8 cellular contexts compared by ENCODE assay signal in genomic region chr2:121649402-121649651, GRCh38. TPM values are rescaled to one million over a fixed set of nuclear protein-coding genes. Genes with fewer than 3 reads are reported as not detected.
A peak's percentile ranks its signal among the peaks of the same experiment; 100 is the strongest.
DNase-seq lines count a peak whose midpoint lies in the region; ATAC-seq and TF ChIP-seq lines count a peak whose summit lies in the region.

TSS of gene CLASP1 (minus strand) at chr2:121649462. CDS start at chr2:121605895, 43,567 bp downstream.

- H2AFZ ChIP-seq in Karpas-422 (ENCODE audit: low read length) = peak within 1 kb of the TSS; percentile 87

- no peaks in the 10 kb centered on the region for H3K9me3 ChIP-seq in Karpas-422 (ENCODE audit: low read length)
- H3K9me3 ChIP-seq in RWPE2 (ENCODE audit: severe bottlenecking) = no peaks in the 10 kb centered on the region

- H3K4me1 Mint-ChIP-seq in natural killer cell = peaks cover 61 to 68% of the 10 kb centered on the region in 2 donors
- H3K4me1 Mint-ChIP-seq in stimulated activated naive CD8-positive, alpha-beta T cell treated with anti-CD3 and anti-CD28 coated beads, Interleukin-15, Interleukin-2, amounts not matched to agents 100 ng/mL and 50 ng/mL, for 24 hours (ENCODE audit: low read depth) = peaks cover 71% of the 10 kb centered on the region

- TF ChIP-seq CTCF in RWPE2 (IDR thresholded peaks at IDR 0.05; ENCODE audit: poor library complexity, severe bottlenecking) = no peak
- no peak for TF ChIP-seq CTCF in natural killer cell (IDR thresholded peaks at IDR 0.05)

- H3K27ac ChIP-seq in Karpas-422 (ENCODE audit: low read length) (peak within 1 kb of the TSS; percentile 95), RWPE2 (ENCODE audit: poor library complexity, severe bottlenecking) (peak within 1 kb of the TSS; percentile 84)

- no peaks in the 10 kb centered on the region for H3K27me3 Mint-ChIP-seq in natural killer cell (ENCODE audit: low read depth in 2 of 2)
- no peaks in the 10 kb centered on the region for H3K27me3 Mint-ChIP-seq in stimulated activated naive CD8-positive, alpha-beta T cell treated with anti-CD3 and anti-CD28 coated beads, Interleukin-15, Interleukin-2, amounts not matched to agents 100 ng/mL and 50 ng/mL, for 24 hours

- DNase-seq in DMS53 (lab: John Stamatoyannopoulos, UW) (peak; percentile 100), Karpas-422 (peak; percentile 99), RWPE2 (ENCODE audit: low spot score) (peak; percentile 95), fibroblast of peridontal ligament (ENCODE audit: extremely low read depth) (peak; percentile 97), natural killer cell (peak; percentile 92)
- peak; percentile 93 for DNase-seq in activated effector memory CD4-positive, alpha-beta T cell treated with Interleukin-2 at 50 U/mL for 16 hours

- H3K4me2 ChIP-seq in Karpas-422 (ENCODE audit: low read depth, low read length, poor library complexity, severe bottlenecking) = peak within 1 kb of the TSS; percentile 96

- no peaks in the 10 kb centered on the region for H4K20me1 ChIP-seq in Karpas-422 (ENCODE audit: insufficient read depth, low read depth, low read length)

- no peaks in the 10 kb centered on the region for H3K9me3 Mint-ChIP-seq in natural killer cell
- H3K9me3 Mint-ChIP-seq in stimulated activated naive CD8-positive, alpha-beta T cell treated with anti-CD3 and anti-CD28 coated beads, Interleukin-15, Interleukin-2, amounts not matched to agents 100 ng/mL and 50 ng/mL, for 24 hours = no peaks in the 10 kb centered on the region

- H3K36me3 ChIP-seq in Karpas-422 (ENCODE audit: insufficient read depth, low read length) (no peaks in the 10 kb centered on the region), RWPE2 (ENCODE audit: low read depth) (peaks cover 19% of the 10 kb centered on the region)

- peak within 1 kb of the TSS; percentile 100 for H3K4me3 Mint-ChIP-seq in natural killer cell
- peak within 1 kb of the TSS; percentile 96 for H3K4me3 Mint-ChIP-seq in stimulated activated naive CD8-positive, alpha-beta T cell treated with anti-CD3 and anti-CD28 coated beads, Interleukin-15, Interleukin-2, amounts not matched to agents 100 ng/mL and 50 ng/mL, for 24 hours

- H3K79me2 ChIP-seq in Karpas-422 (ENCODE audit: low read length) = peaks cover 48% of the 10 kb centered on the region

- H3K4me1 ChIP-seq in Karpas-422 (ENCODE audit: low read length) (peaks cover 44% of the 10 kb centered on the region), RWPE2 (ENCODE audit: insufficient read depth, poor library complexity, severe bottlenecking) (peaks cover 12% of the 10 kb centered on the region)

- peak within 1 kb of the TSS; percentile 99 for H3K9ac ChIP-seq in Karpas-422 (ENCODE audit: low read length)

- intact Hi-C loops in natural killer cell (cut with micrococcal nuclease) = loop anchor here (1.0 to 5.0 kb wide), 4 partner anchors 50 to 119 kb away; partner anchors contain the start of genes RNU4ATAC and TSN

- H3K4me3 ChIP-seq in Karpas-422 (ENCODE audit: low read length) = peak within 1 kb of the TSS; percentile 94
- peak within 1 kb of the TSS; percentile 73 for H3K4me3 ChIP-seq in RWPE2 (ENCODE audit: severe bottlenecking)

- ATAC-seq in GM21737 (IDR thresholded peaks at IDR 0.05; ENCODE audit: unreplicated experiment) = peak; percentile 83
- ATAC-seq in RWPE2 (ENCODE audit: low read depth) = peak; percentile 94
- peak; percentile 89 to 97 (median 93) for ATAC-seq in natural killer cell

- peak within 1 kb of the TSS; percentile 99 to 100 for H3K27ac Mint-ChIP-seq in natural killer cell
- peak within 1 kb of the TSS; percentile 99 for H3K27ac Mint-ChIP-seq in stimulated activated naive CD8-positive, alpha-beta T cell treated with anti-CD3 and anti-CD28 coated beads, Interleukin-15, Interleukin-2, amounts not matched to agents 100 ng/mL and 50 ng/mL, for 24 hours

- H3K27me3 ChIP-seq in Karpas-422 (ENCODE audit: low read length) (no peaks in the 10 kb centered on the region), RWPE2 (ENCODE audit: insufficient read depth, poor library complexity, severe bottlenecking) (no peaks in the 10 kb centered on the region)

- peaks cover 7% of the 10 kb centered on the region for H3K36me3 Mint-ChIP-seq in natural killer cell
- peaks cover 24% of the 10 kb centered on the region for H3K36me3 Mint-ChIP-seq in stimulated activated naive CD8-positive, alpha-beta T cell treated with anti-CD3 and anti-CD28 coated beads, Interleukin-15, Interleukin-2, amounts not matched to agents 100 ng/mL and 50 ng/mL, for 24 hours (ENCODE audit: low read depth)

- no peaks in the 10 kb centered on the region for H3K9me2 ChIP-seq in Karpas-422 (replicated peaks; ENCODE audit: insufficient read depth, low read length)

RNA-seq across cellular contexts. Expression of gene CLASP1, which starts in this region (rescaled TPM):
- total RNA-seq in Karpas-422 (2014; rRNA removed; shearing (Covaris generic); ENCODE audit: low replicate concordance) = 80.7 and 102 TPM in 2 replicates
- total RNA-seq in natural killer cell = 100 to 1,000 TPM; 125 to 142 (median 127) TPM

Comparison
In these comparisons a context has a peak if more than half of its experiments do, and no peak if none do; other contexts are left out.
1. Peak in every context shown above with its lines: DNase-seq, ATAC-seq, H3K4me3 ChIP-seq and H3K27ac ChIP-seq.